8 cellular contexts compared by ENCODE assay signal in genomic region chr11:1888811-1889526, GRCh38. TPM values are rescaled to one million over a fixed set of nuclear protein-coding genes. Genes with fewer than 3 reads are reported as not detected.
DNase-seq lines count a peak whose midpoint lies in the region; ATAC-seq and TF ChIP-seq lines count a peak whose summit lies in the region.

No MANE protein-coding gene starts in this region.

- H3K27me3 ChIP-seq in neural progenitor cell (peaks cover 7% of the 10 kb centered on the region), colonic mucosa (no peaks in the 10 kb centered on the region)

- no peaks in the 10 kb centered on the region for H3F3A ChIP-seq in neural progenitor cell (ENCODE audit: low read depth)

- no peaks in the 10 kb centered on the region for H4K20me1 ChIP-seq in neural progenitor cell (ENCODE audit: low read depth)

- ATAC-seq in stimulated activated naive CD8-positive, alpha-beta T cell treated with anti-CD3 and anti-CD28 coated beads, Interleukin-15, amount 100 ng/mL, for 72 hours, result peak; percentile 88
- no peak for ATAC-seq in HG02840 (IDR thresholded peaks at IDR 0.05; ENCODE audit: low FRiP score, unreplicated experiment)

- H3K36me3 ChIP-seq in neural progenitor cell (no peaks in the 10 kb centered on the region), colonic mucosa (no peaks in the 10 kb centered on the region)

- peaks cover 5% of the 10 kb centered on the region for H3K27me3 Mint-ChIP-seq in neural progenitor cell (ENCODE audit: insufficient read depth, low read depth)
- H3K27me3 Mint-ChIP-seq in stimulated activated naive CD8-positive, alpha-beta T cell treated with anti-CD3 and anti-CD28 coated beads, Interleukin-15, amount 100 ng/mL, for 72 hours, result no peaks in the 10 kb centered on the region

- no peaks in the 10 kb centered on the region for H3K79me2 ChIP-seq in neural progenitor cell (ENCODE audit: low read depth)

- H3K36me3 Mint-ChIP-seq in neural progenitor cell, result no peaks in the 10 kb centered on the region

- no peak overlapping the region for H3K4me3 Mint-ChIP-seq in neural progenitor cell
- peak overlapping the region; percentile 74 to 82 for H3K4me3 Mint-ChIP-seq in stimulated activated naive CD8-positive, alpha-beta T cell treated with anti-CD3 and anti-CD28 coated beads, Interleukin-15, amount 100 ng/mL, for 72 hours

- peak overlapping the region; percentile 51 for H3K27ac Mint-ChIP-seq in neural progenitor cell
- peak overlapping the region; percentile 76 to 88 for H3K27ac Mint-ChIP-seq in stimulated activated naive CD8-positive, alpha-beta T cell treated with anti-CD3 and anti-CD28 coated beads, Interleukin-15, amount 100 ng/mL, for 72 hours

- H3K4me1 Mint-ChIP-seq in neural progenitor cell, result no peaks in the 10 kb centered on the region
- peaks cover 65% of the 10 kb centered on the region for H3K4me1 Mint-ChIP-seq in stimulated activated naive CD8-positive, alpha-beta T cell treated with anti-CD3 and anti-CD28 coated beads, Interleukin-15, amount 100 ng/mL, for 72 hours

- no peak overlapping the region for H3K4me2 ChIP-seq in neural progenitor cell

- H3K9me3 ChIP-seq in neural progenitor cell (ENCODE audit: low read depth), result no peaks in the 10 kb centered on the region
- H3K9me3 ChIP-seq in colonic mucosa, result no peaks in the 10 kb centered on the region

- DNase-seq in T-helper 9 cell (peak; percentile 67), neural progenitor cell (ENCODE audit: low spot score) (no peak), colonic mucosa (no peak), SW480 (ENCODE audit: low spot score) (no peak), SIG-M5 treated with dmso at 0.1 percent for 504 hours (lab: John Stamatoyannopoulos, UW; ENCODE audit: unreplicated experiment) (no peak)
- DNase-seq in activated naive CD4-positive, alpha-beta T cell treated with Interleukin-2 at 50 U/mL for 16 hours, result peak; percentile 73
- peak; percentile 74 to 89 for DNase-seq in stimulated activated naive CD8-positive, alpha-beta T cell treated with anti-CD3 and anti-CD28 coated beads, Interleukin-15, amount 100 ng/mL, for 72 hours

- H3K9ac ChIP-seq in neural progenitor cell (no peak overlapping the region), colonic mucosa (ENCODE audit: low read depth in 2 of 2, low read length in 2 of 2) (peak overlapping the region in 1 of 2 donors; percentile 7)

- H3K4me3 ChIP-seq in neural progenitor cell (no peak overlapping the region), colonic mucosa (no peak overlapping the region)

- H3K27ac ChIP-seq in neural progenitor cell (no peak overlapping the region), colonic mucosa (no peak overlapping the region)

- intact Hi-C loops in colonic mucosa (cut with DNase I), result no loop called here

- H2AFZ ChIP-seq in neural progenitor cell (replicated peaks), result no peak overlapping the region

- H3K4me1 ChIP-seq in neural progenitor cell, result no peaks in the 10 kb centered on the region
- no peaks in the 10 kb centered on the region for H3K4me1 ChIP-seq in colonic mucosa

- no peaks in the 10 kb centered on the region for H3K9me3 Mint-ChIP-seq in neural progenitor cell
- peaks cover 5 to 10% of the 10 kb centered on the region in 2 donors for H3K9me3 Mint-ChIP-seq in stimulated activated naive CD8-positive, alpha-beta T cell treated with anti-CD3 and anti-CD28 coated beads, Interleukin-15, amount 100 ng/mL, for 72 hours

- TF ChIP-seq CTCF in neural progenitor cell (IDR thresholded peaks at IDR 0.05), result no peak
- TF ChIP-seq CTCF in colonic mucosa (IDR thresholded peaks at IDR 0.05), result no peak

RNA-seq across cellular contexts. Expression of gene PRR33, which starts 2.7 kb away (rescaled TPM):
- not detected in 2 replicates for total RNA-seq in neural progenitor cell (ENCODE audit: low replicate concordance)
- total RNA-seq in colonic mucosa, result not detected

RNA-seq across cellular contexts. Expression of gene TNNT3, which starts 30.5 kb away (rescaled TPM):
- total RNA-seq in neural progenitor cell (ENCODE audit: low replicate concordance), result 0.40 and 0.92 TPM in 2 replicates
- under 1 TPM in 1 of 2 donors, not detected in 1; 0.72 TPM for total RNA-seq in colonic mucosa

RNA-seq across cellular contexts. Expression of gene LSP1, which starts 36.1 kb away (rescaled TPM):
- total RNA-seq in neural progenitor cell (ENCODE audit: low replicate concordance), result not detected in 2 replicates
- 10 to 100 TPM; 18.9 to 23.0 TPM for total RNA-seq in colonic mucosa

RNA-seq across cellular contexts. Expression of gene TNNI2, which starts 50.2 kb away (rescaled TPM):
- total RNA-seq in neural progenitor cell (ENCODE audit: low replicate concordance) (1.2 and 2.6 TPM in 2 replicates), colonic mucosa (under 1 TPM in 1 of 2 donors, not detected in 1; 0.94 TPM)

RNA-seq across cellular contexts. Expression of gene SYT8, which starts 54.2 kb away (rescaled TPM):
- total RNA-seq in neural progenitor cell (ENCODE audit: low replicate concordance) (not detected in 2 replicates), colonic mucosa (1 to 10 TPM; 1.7 to 3.5 TPM)

Comparison
In these comparisons a context has a peak if more than half of its experiments do, and no peak if none do; other contexts are left out.
1. DNase-seq: peak in T-helper 9 cell (single experiment), activated naive CD4-positive, alpha-beta T cell treated with Interleukin-2 at 50 U/mL for 16 hours (single experiment) and stimulated activated naive CD8-positive, alpha-beta T cell treated with anti-CD3 and anti-CD28 coated beads, Interleukin-15, amount 100 ng/mL, for 72 hours (2 of 2); none in neural progenitor cell (single experiment), colonic mucosa (single experiment), SW480 (single experiment) and SIG-M5 treated with dmso at 0.1 percent for 504 hours (single experiment).
2. RNA of gene LSP1, which starts 36.1 kb away (total RNA-seq): 18.9 to 23.0 TPM in colonic mucosa; not detected in neural progenitor cell; every median in the first group is over 10 times any median in the second.